In genomic region chr1:147935296-147935695, GRCh38 we compare ENCODE assay signal across 9 cellular contexts. TPM values are rescaled to one million over a fixed set of nuclear protein-coding genes. Genes with fewer than 3 reads are reported as not detected.
"Had no signal": no experiment of that assay in that cellular context is flagged by ENCODE, and none has a peak within 500 bp of the region (broad histone marks: within the 10 kb centered on the region; RNA-seq: fewer than 3 reads in every experiment).

No MANE protein-coding gene starts in this region.

RNA-seq across cellular contexts. Expression of gene GJA8, which starts 32.7 kb away (rescaled TPM):
- total RNA-seq: OCI-LY7, PC-3, PC-9, Peyer's patch, Right ventricle myocardium inferior, Right ventricle myocardium superior, SJCRH30, SJSA1 had no signal
- polyA plus RNA-seq: SK-N-SH had no signal
